ENCODE assay signal across 7 cellular contexts in genomic region chr2:240517342-240517741, GRCh38.
"Had no signal": no experiment of that assay in that cellular context is flagged by ENCODE, and none has a peak within 500 bp of the region (broad histone marks: within the 10 kb centered on the region; RNA-seq: fewer than 3 reads in every experiment).

No MANE protein-coding gene starts in this region.

- ATAC-seq: HCT116, K562 had no signal

- H3K27ac Mint-ChIP-seq: HFFc6 had no signal

- DNase-seq: GM23248, GOT3, H7, HFFc6, IMR-90 had no signal

- H3K4me3 Mint-ChIP-seq: HFFc6 had no signal
